8 cellular contexts compared by ENCODE assay signal in the genomic region with DNA sequence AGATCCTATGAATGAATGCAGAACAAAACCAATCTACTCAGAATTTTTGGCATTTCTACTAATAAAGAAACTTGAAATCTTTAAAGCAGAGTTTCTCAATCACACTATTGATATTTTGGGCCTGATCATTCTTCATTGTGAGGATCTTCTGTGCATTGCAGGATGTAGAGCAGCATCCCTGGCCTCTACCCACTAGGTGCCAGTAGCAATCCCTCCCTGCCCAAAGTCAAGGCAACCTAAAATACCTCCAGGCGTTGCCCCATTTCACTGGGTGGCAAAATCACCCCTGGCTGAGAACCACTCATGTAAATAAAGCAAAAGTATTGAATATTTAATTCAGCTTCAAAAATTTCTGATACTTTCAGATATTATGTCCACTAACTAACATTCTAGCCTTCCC.
A peak's percentile ranks its signal among the peaks of the same experiment; 100 is the strongest.
DNase-seq lines count a peak whose midpoint lies in the region; ATAC-seq, FAIRE-seq and TF ChIP-seq lines count a peak whose summit lies in the region.
"Had no signal": no experiment of that assay in that cellular context is flagged by ENCODE, and none has a peak within 500 bp of the region (broad histone marks: within the 10 kb centered on the region; RNA-seq: fewer than 3 reads in every experiment).

No MANE protein-coding gene starts in this region.

- no peaks in the 10 kb centered on the region for H4K20me1 ChIP-seq in astrocyte (ENCODE audit: insufficient read depth, low read length)

- no peak overlapping the region for H3K4me2 ChIP-seq in astrocyte (ENCODE audit: low read length)

- peak; percentile 19 for TF ChIP-seq CTCF in astrocyte (IDR thresholded peaks at IDR 0.05; ENCODE audit: insufficient read depth, low read depth, low read length)

- in situ Hi-C loops in KBM-7 (cut with MboI; ENCODE audit: low pct_unique_long_range_greater_than_20kb, low sequenced_read_pairs) = no loop called here

- DNase-seq in ELR (ENCODE audit: low read depth) (peak; percentile 30), KBM-7 (peak; percentile 12), astrocyte (ENCODE audit: low read depth) (no peak), memory B cell (ENCODE audit: low spot score in 2 of 2) (no peak), HuH-7.5 (ENCODE audit: low spot score) (no peak)
- DNase-seq: NCI-H345 had no signal

- H3K4me1 ChIP-seq in astrocyte (ENCODE audit: insufficient read depth, low read length) = no peaks in the 10 kb centered on the region

- H3K36me3 ChIP-seq in astrocyte (ENCODE audit: insufficient read depth, low read length) = no peaks in the 10 kb centered on the region

- H3K4me3 ChIP-seq in astrocyte (ENCODE audit: insufficient read depth, low read depth, low read length) = no peak overlapping the region

- no peak for FAIRE-seq in astrocyte (lab: Jason Lieb, UNC)

- H3K79me2 ChIP-seq in astrocyte (ENCODE audit: insufficient read depth, low read length) = no peaks in the 10 kb centered on the region

- no peak overlapping the region for H3K9ac ChIP-seq in astrocyte (ENCODE audit: low read length)

- no peaks in the 10 kb centered on the region for H3K9me3 ChIP-seq in astrocyte (ENCODE audit: insufficient read depth, low read depth, low read length)

- H3K36me3 Mint-ChIP-seq in astrocyte (ENCODE audit: low read depth, unreplicated experiment) (no peaks in the 10 kb centered on the region), memory B cell (no peaks in the 10 kb centered on the region)

- no peak overlapping the region for H2AFZ ChIP-seq in astrocyte (ENCODE audit: low read depth, low read length)

- H3K27ac ChIP-seq in astrocyte (ENCODE audit: low read depth, low read length) = no peak overlapping the region

- no peak overlapping the region for H3K4me3 Mint-ChIP-seq in astrocyte (ENCODE audit: unreplicated experiment)
- no peak overlapping the region for H3K4me3 Mint-ChIP-seq in memory B cell

- no peaks in the 10 kb centered on the region for H3K27me3 ChIP-seq in astrocyte (ENCODE audit: insufficient read depth, low read length)

- ATAC-seq in memory B cell (ENCODE audit: low read depth) = peak; percentile 42
- no peak for ATAC-seq in HG02588 (IDR thresholded peaks at IDR 0.05; ENCODE audit: unreplicated experiment)
- ATAC-seq in GM19324 (IDR thresholded peaks at IDR 0.05; ENCODE audit: low FRiP score, unreplicated experiment) = no peak

- H3K27me3 Mint-ChIP-seq in astrocyte (ENCODE audit: low read depth, unreplicated experiment) = no peaks in the 10 kb centered on the region
- peaks cover 8% of the 10 kb centered on the region for H3K27me3 Mint-ChIP-seq in memory B cell

- H3K9me3 Mint-ChIP-seq in astrocyte (ENCODE audit: unreplicated experiment) (no peaks in the 10 kb centered on the region), memory B cell (no peaks in the 10 kb centered on the region)

- H3K27ac Mint-ChIP-seq in astrocyte (ENCODE audit: unreplicated experiment) = no peak overlapping the region
- H3K27ac Mint-ChIP-seq in memory B cell = no peak overlapping the region

- H3K4me1 Mint-ChIP-seq in astrocyte (ENCODE audit: low read depth, unreplicated experiment) = no peaks in the 10 kb centered on the region
- H3K4me1 Mint-ChIP-seq in memory B cell = no peaks in the 10 kb centered on the region

Comparison
In these comparisons a context has a peak if more than half of its experiments do, and no peak if none do; other contexts are left out.
1. DNase-seq: peak in ELR (single experiment) and KBM-7 (single experiment); none in astrocyte (single experiment), memory B cell (0 of 2) and HuH-7.5 (single experiment).